12 cellular contexts compared by ENCODE assay signal in the genomic region with DNA sequence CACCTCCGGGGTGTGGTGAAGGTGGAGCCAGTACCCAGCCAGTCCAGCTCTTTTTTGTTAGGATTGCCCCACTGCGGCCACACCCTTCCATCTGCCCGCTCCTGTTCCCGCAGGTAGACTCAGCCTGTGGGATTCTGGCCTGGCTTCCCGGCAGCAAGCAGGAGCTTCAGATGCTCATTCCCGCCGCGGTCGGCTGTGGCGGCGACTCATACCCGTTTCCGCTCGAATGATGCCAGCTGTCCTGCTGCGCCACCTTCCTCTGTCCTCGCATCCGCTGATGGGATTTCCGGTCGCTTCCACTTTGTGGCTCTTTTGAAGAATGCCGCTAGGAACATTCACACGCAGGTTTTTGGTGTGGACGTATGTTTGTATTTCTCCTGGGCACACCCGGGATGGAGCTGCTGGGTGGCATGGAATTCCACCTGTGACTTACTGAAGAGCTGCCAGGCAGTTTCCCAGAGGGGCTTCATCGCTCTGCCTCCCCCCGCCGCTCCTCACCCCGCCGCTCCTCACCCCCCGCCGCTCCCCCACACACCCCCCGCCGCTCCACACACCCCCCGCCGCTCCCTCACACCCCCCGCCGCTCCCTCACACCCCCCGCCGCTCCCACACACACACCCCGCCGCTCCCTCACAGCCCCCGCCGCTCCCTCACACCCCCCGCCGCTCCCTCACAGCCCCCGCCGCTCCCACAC.
DNase-seq lines count a peak whose midpoint lies in the region.
"Had no signal": no experiment of that assay in that cellular context is flagged by ENCODE, and none has a peak within 500 bp of the region (broad histone marks: within the 10 kb centered on the region; RNA-seq: fewer than 3 reads in every experiment).

No MANE protein-coding gene starts in this region.

- peak; percentile 70 for DNase-seq in Daoy (ENCODE audit: low read depth)
- peak; percentile 63 to 96 (median 90) for DNase-seq in NCI-H1417 (lab: John Stamatoyannopoulos, UW)
- DNase-seq in NCI-H526 (lab: John Stamatoyannopoulos, UW): peak; percentile 45 to 87
- DNase-seq in left kidney (ENCODE audit: low read depth, low spot score): peak; percentile 56
- no peak for DNase-seq in AG08396 (ENCODE audit: low spot score)
- DNase-seq in activated CD8-positive, alpha-beta memory T cell treated with anti-CD3 and anti-CD28 coated beads, Interleukin-2, amount 50 U/mL, for 48 hours: no peak
- DNase-seq in NOMO-1 (lab: John Stamatoyannopoulos, UW; ENCODE audit: unreplicated experiment in 2 of 2): no peak
- DNase-seq: activated CD8-positive, alpha-beta memory T cell treated with anti-CD3 and anti-CD28 coated beads for 24 hours; CD8-positive, alpha-beta T cell; central memory CD4-positive, alpha-beta T cell; MG63; testis had no signal

Comparison
In these comparisons a context has a peak if more than half of its experiments do, and no peak if none do; other contexts are left out.
1. DNase-seq: peak in Daoy (single experiment), NCI-H1417 (3 of 3), NCI-H526 (2 of 2) and left kidney (single experiment); none in AG08396 (single experiment), activated CD8-positive, alpha-beta memory T cell treated with anti-CD3 and anti-CD28 coated beads, Interleukin-2, amount 50 U/mL, for 48 hours (single experiment) and NOMO-1 (0 of 2).